9 cellular contexts compared by ENCODE assay signal in genomic region chr2:76247006-76247405, GRCh38.
"Had no signal": no experiment of that assay in that cellular context is flagged by ENCODE, and none has a peak within 500 bp of the region (broad histone marks: within the 10 kb centered on the region; RNA-seq: fewer than 3 reads in every experiment).

No MANE protein-coding gene starts in this region.

- H3K27me3 Mint-ChIP-seq: IgD-negative memory B cell had no signal

- H2AFZ ChIP-seq: GM23248 had no signal

- H3K4me1 Mint-ChIP-seq: IgD-negative memory B cell had no signal

- H3K27ac Mint-ChIP-seq: HFFc6, IgD-negative memory B cell had no signal

- H3K36me3 ChIP-seq: HAP-1 had no signal

- H3K4me3 Mint-ChIP-seq: HFFc6, IgD-negative memory B cell had no signal

- FAIRE-seq: HepG2 had no signal

- ATAC-seq: HCT116, HepG2 had no signal

- H3K4me1 ChIP-seq: HAP-1 had no signal

- H3K36me3 Mint-ChIP-seq: IgD-negative memory B cell had no signal

- DNase-seq: GM23248, H7, HFFc6, KBM-7 had no signal

- H3K27ac ChIP-seq: GM23248, HL-60 had no signal

- H3K9me3 ChIP-seq: HAP-1 had no signal

- H3K9ac ChIP-seq: GM23248 had no signal

- H3K4me3 ChIP-seq: GM23248, HAP-1 had no signal
